18 cellular contexts compared by ENCODE assay signal in genomic region chr1:171379846-171380245, GRCh38.
DNase-seq lines count a peak whose midpoint lies in the region; ATAC-seq and TF ChIP-seq lines count a peak whose summit lies in the region.
"Had no signal": no experiment of that assay in that cellular context is flagged by ENCODE, and none has a peak within 500 bp of the region (broad histone marks: within the 10 kb centered on the region; RNA-seq: fewer than 3 reads in every experiment).

No MANE protein-coding gene starts in this region.

- POLR2A ChIA-PET in WTC11 (lab: Charles Lee) = no interaction called here

- CTCF ChIA-PET in WTC11 (lab: Charles Lee) = no interaction called here

- peaks cover 39% of the 10 kb centered on the region for H3K9me3 Mint-ChIP-seq in WTC11

- H3K27me3 Mint-ChIP-seq in WTC11 (ENCODE audit: low read depth) = peaks cover 3% of the 10 kb centered on the region

- no peak overlapping the region for H3K4me3 Mint-ChIP-seq in WTC11
- H3K4me3 Mint-ChIP-seq: CD4-positive, CD25-positive, alpha-beta regulatory T cell; H9 had no signal

- TF ChIP-seq CTCF in fibroblast of mammary gland (conservative IDR thresholded peaks at IDR 0.05; ENCODE audit: control insufficient read depth, insufficient read depth, low read depth, low read length) (no peak), WTC11 (IDR thresholded peaks at IDR 0.05) (no peak)

- H3K4me1 Mint-ChIP-seq in WTC11 = no peaks in the 10 kb centered on the region
- H3K4me1 Mint-ChIP-seq: CD4-positive, CD25-positive, alpha-beta regulatory T cell; H9 had no signal

- ATAC-seq in WTC11 (no peak), HG03095 (IDR thresholded peaks at IDR 0.05; ENCODE audit: unreplicated experiment) (no peak)
- ATAC-seq: K562 had no signal

- peaks cover 25% of the 10 kb centered on the region for H3K36me3 Mint-ChIP-seq in WTC11
- H3K36me3 Mint-ChIP-seq: CD4-positive, CD25-positive, alpha-beta regulatory T cell had no signal

- no peak overlapping the region for H3K27ac Mint-ChIP-seq in WTC11
- H3K27ac Mint-ChIP-seq: H9 had no signal

- DNase-seq in M059J (ENCODE audit: low read depth) (peak; percentile 10), fibroblast of mammary gland (ENCODE audit: low read depth) (peak; percentile 1), iris pigment epithelial cell (ENCODE audit: low read depth) (peak; percentile 76), WTC11 (ENCODE audit: low spot score) (no peak), DMS 273 (lab: John Stamatoyannopoulos, UW; ENCODE audit: unreplicated experiment) (no peak), NCI-H2196 treated with DMSO at 0.1 percent for 48 hours (lab: John Stamatoyannopoulos, UW; ENCODE audit: unreplicated experiment) (no peak)
- DNase-seq: ACHN; BE2C; C1 segment of cervical spinal cord; Caco-2; CD4-positive, CD25-positive, alpha-beta regulatory T cell; DMS153; DMS79; GF-D8; H9; IMR-90 had no signal

- H3K4me3 ChIP-seq in fibroblast of mammary gland (ENCODE audit: control insufficient read depth, low read depth, low read length) = no peak overlapping the region
- H3K4me3 ChIP-seq: K562 had no signal

TF ChIP-seq in WTC11, 78 proteins besides CTCF, POLR2A, EP300 and RAD21 (continues in another document):
- no peak for TF ChIP-seq ZNF121 (CRISPR knock-in tag; IDR thresholded peaks at IDR 0.05)
- no peak for TF ChIP-seq TEAD4 (CRISPR knock-in tag; IDR thresholded peaks at IDR 0.05)
- TF ChIP-seq, protein P1, sequence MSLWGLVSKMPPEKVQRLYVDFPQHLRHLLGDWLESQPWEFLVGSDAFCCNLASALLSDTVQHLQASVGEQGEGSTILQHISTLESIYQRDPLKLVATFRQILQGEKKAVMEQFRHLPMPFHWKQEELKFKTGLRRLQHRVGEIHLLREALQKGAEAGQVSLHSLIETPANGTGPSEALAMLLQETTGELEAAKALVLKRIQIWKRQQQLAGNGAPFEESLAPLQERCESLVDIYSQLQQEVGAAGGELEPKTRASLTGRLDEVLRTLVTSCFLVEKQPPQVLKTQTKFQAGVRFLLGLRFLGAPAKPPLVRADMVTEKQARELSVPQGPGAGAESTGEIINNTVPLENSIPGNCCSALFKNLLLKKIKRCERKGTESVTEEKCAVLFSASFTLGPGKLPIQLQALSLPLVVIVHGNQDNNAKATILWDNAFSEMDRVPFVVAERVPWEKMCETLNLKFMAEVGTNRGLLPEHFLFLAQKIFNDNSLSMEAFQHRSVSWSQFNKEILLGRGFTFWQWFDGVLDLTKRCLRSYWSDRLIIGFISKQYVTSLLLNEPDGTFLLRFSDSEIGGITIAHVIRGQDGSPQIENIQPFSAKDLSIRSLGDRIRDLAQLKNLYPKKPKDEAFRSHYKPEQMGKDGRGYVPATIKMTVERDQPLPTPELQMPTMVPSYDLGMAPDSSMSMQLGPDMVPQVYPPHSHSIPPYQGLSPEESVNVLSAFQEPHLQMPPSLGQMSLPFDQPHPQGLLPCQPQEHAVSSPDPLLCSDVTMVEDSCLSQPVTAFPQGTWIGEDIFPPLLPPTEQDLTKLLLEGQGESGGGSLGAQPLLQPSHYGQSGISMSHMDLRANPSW (CRISPR knock-in tag; conservative IDR thresholded peaks at IDR 0.05; ENCODE audit: low read depth) = no peak
- no peak for TF ChIP-seq CREM (CRISPR knock-in tag; IDR thresholded peaks at IDR 0.05)
- TF ChIP-seq, protein P2, sequence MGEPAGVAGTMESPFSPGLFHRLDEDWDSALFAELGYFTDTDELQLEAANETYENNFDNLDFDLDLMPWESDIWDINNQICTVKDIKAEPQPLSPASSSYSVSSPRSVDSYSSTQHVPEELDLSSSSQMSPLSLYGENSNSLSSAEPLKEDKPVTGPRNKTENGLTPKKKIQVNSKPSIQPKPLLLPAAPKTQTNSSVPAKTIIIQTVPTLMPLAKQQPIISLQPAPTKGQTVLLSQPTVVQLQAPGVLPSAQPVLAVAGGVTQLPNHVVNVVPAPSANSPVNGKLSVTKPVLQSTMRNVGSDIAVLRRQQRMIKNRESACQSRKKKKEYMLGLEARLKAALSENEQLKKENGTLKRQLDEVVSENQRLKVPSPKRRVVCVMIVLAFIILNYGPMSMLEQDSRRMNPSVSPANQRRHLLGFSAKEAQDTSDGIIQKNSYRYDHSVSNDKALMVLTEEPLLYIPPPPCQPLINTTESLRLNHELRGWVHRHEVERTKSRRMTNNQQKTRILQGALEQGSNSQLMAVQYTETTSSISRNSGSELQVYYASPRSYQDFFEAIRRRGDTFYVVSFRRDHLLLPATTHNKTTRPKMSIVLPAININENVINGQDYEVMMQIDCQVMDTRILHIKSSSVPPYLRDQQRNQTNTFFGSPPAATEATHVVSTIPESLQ (CRISPR knock-in tag; IDR thresholded peaks at IDR 0.05) = no peak
- no peak for TF ChIP-seq ZNF512 (CRISPR knock-in tag; IDR thresholded peaks at IDR 0.05; ENCODE audit: borderline replicate concordance)
- TF ChIP-seq ZNF219 (CRISPR knock-in tag; IDR thresholded peaks at IDR 0.05; ENCODE audit: borderline replicate concordance) = no peak
- TF ChIP-seq MXD4 (CRISPR knock-in tag; IDR thresholded peaks at IDR 0.05; ENCODE audit: borderline replicate concordance) = no peak
- TF ChIP-seq ZNF232 (CRISPR knock-in tag; IDR thresholded peaks at IDR 0.05) = no peak
- TF ChIP-seq USF1 (CRISPR knock-in tag; IDR thresholded peaks at IDR 0.05) = no peak
- TF ChIP-seq MYBL2 (CRISPR knock-in tag; IDR thresholded peaks at IDR 0.05) = no peak
- no peak for TF ChIP-seq RORB (CRISPR knock-in tag; IDR thresholded peaks at IDR 0.05)
- no peak for TF ChIP-seq ERG (CRISPR knock-in tag; IDR thresholded peaks at IDR 0.05)
- no peak for TF ChIP-seq JUN (CRISPR knock-in tag; IDR thresholded peaks at IDR 0.05)
- no peak for TF ChIP-seq KAT7 (CRISPR knock-in tag; IDR thresholded peaks at IDR 0.05; ENCODE audit: borderline replicate concordance)
- TF ChIP-seq, protein P3, sequence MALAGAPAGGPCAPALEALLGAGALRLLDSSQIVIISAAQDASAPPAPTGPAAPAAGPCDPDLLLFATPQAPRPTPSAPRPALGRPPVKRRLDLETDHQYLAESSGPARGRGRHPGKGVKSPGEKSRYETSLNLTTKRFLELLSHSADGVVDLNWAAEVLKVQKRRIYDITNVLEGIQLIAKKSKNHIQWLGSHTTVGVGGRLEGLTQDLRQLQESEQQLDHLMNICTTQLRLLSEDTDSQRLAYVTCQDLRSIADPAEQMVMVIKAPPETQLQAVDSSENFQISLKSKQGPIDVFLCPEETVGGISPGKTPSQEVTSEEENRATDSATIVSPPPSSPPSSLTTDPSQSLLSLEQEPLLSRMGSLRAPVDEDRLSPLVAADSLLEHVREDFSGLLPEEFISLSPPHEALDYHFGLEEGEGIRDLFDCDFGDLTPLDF (CRISPR knock-in tag; IDR thresholded peaks at IDR 0.05) = no peak
- TF ChIP-seq NFE2L1 (CRISPR knock-in tag; IDR thresholded peaks at IDR 0.05) = no peak

Comparison
In these comparisons a context has a peak if more than half of its experiments do, and no peak if none do; other contexts are left out.
1. DNase-seq: peak in M059J (single experiment), fibroblast of mammary gland (single experiment) and iris pigment epithelial cell (single experiment); none in WTC11 (single experiment), DMS 273 (single experiment) and NCI-H2196 treated with DMSO at 0.1 percent for 48 hours (single experiment).